25 cellular contexts compared by ENCODE assay signal in the genomic region with DNA sequence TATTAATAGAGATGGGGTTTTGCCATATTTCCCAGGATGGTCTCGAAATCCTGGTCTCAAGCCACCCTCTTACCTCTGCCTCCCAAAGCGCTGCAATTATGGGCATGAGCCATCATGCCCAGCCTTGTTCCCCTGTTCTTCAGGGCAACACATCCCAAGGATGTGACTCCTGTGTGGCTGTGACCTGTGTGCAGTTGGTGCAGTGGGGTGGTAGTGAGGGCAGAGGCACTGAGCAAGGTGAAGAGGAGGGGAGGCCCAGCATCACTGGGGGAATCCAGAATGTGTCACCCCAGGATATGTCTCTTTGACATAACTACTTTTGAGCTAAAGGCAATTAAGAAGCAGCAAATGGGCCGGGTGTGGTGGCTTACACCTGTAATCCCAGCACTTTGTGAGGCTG. TPM values are rescaled to one million over a fixed set of nuclear protein-coding genes. Genes with fewer than 3 reads are reported as not detected.
DNase-seq lines count a peak whose midpoint lies in the region; ATAC-seq, FAIRE-seq and TF ChIP-seq lines count a peak whose summit lies in the region.
"Had no signal": no experiment of that assay in that cellular context is flagged by ENCODE, and none has a peak within 500 bp of the region (broad histone marks: within the 10 kb centered on the region; RNA-seq: fewer than 3 reads in every experiment).

No MANE protein-coding gene starts in this region.

- H3K4me1 Mint-ChIP-seq in activated CD4-positive, alpha-beta T cell treated with anti-CD3 and anti-CD28 coated beads for 36 hours: peaks cover 29% of the 10 kb centered on the region
- peaks cover 11% of the 10 kb centered on the region for H3K4me1 Mint-ChIP-seq in activated CD4-positive, alpha-beta memory T cell treated with anti-CD3 and anti-CD28 coated beads for 36 hours (ENCODE audit: low read depth)
- H3K4me1 Mint-ChIP-seq: GM23338 had no signal

- H3K4me1 ChIP-seq in HepG2 (ENCODE audit: insufficient read depth, low read length): no peaks in the 10 kb centered on the region
- H3K4me1 ChIP-seq in right lobe of liver: no peaks in the 10 kb centered on the region
- peaks cover 16% of the 10 kb centered on the region for H3K4me1 ChIP-seq in foreskin keratinocyte
- H3K4me1 ChIP-seq: Caco-2, Peyer's patch had no signal

- in situ Hi-C loops in HepG2 (cut with HindIII; ENCODE audit: extremely low pct_ligation_motif_present, low pct_unique_long_range_greater_than_20kb): no loop called here
- in situ Hi-C loops in GM13976 (cut with MboI; ENCODE audit: low sequenced_read_pairs, unreplicated experiment): no loop called here

- TF ChIP-seq CTCF in HepG2 (CRISPR knock-in tag; IDR thresholded peaks at IDR 0.05) (no peak), right lobe of liver (IDR thresholded peaks at IDR 0.05) (no peak), foreskin keratinocyte (conservative IDR thresholded peaks at IDR 0.05) (no peak), GM13976 (IDR thresholded peaks at IDR 0.05; ENCODE audit: borderline replicate concordance, control extremely low read depth, extremely low read depth, insufficient read depth, missing control alignments) (no peak)

- DNase-seq in activated CD4-positive, alpha-beta T cell treated with anti-CD3 and anti-CD28 coated beads for 36 hours: peak; percentile 33
- DNase-seq in activated CD4-positive, alpha-beta T cell treated with anti-CD3 and anti-CD28 coated beads for 1 hour: no peak
- DNase-seq in HepG2 (ENCODE audit: low spot score) (no peak), right lobe of liver (no peak), foreskin keratinocyte (peak; percentile 36 to 54), GM13976 (ENCODE audit: low spot score) (no peak)
- no peak for DNase-seq in activated CD4-positive, alpha-beta memory T cell treated with anti-CD3 and anti-CD28 coated beads for 36 hours
- DNase-seq: Caco-2; GF-D8; HCEC 1CT; KBM-7; NCI-H1105 treated with DMSO at 0.1 percent for 48 hours; NCI-H1694; NCI-H2081 treated with DMSO at 0.1 percent for 48 hours; NCI-H510A; NCI-H748 treated with DMSO at 0.1 percent for 48 hours; NK-92 treated with Interleukin-12 subunit alpha and Interleukin-12 subunit beta, amount 100 ng/mL, for 24 hours; Peyer's patch had no signal

- no peak overlapping the region for H3K27ac Mint-ChIP-seq in activated CD4-positive, alpha-beta T cell treated with anti-CD3 and anti-CD28 coated beads for 36 hours
- no peak overlapping the region for H3K27ac Mint-ChIP-seq in activated CD4-positive, alpha-beta memory T cell treated with anti-CD3 and anti-CD28 coated beads for 36 hours
- H3K27ac Mint-ChIP-seq: CD4-positive, CD25-positive, alpha-beta regulatory T cell; GM23338 had no signal

- H3K79me2 ChIP-seq in HepG2 (ENCODE audit: insufficient read depth, low read length): no peaks in the 10 kb centered on the region

- no peaks in the 10 kb centered on the region for H3K36me3 ChIP-seq in HepG2 (replicated peaks in 1 of 2; ENCODE audit: control insufficient read depth in 1 of 2, insufficient read depth in 2 of 2, low read length in 2 of 2)
- H3K36me3 ChIP-seq in right lobe of liver: no peaks in the 10 kb centered on the region
- H3K36me3 ChIP-seq: Peyer's patch, SJSA1 had no signal

- no peak overlapping the region for H3K4me2 ChIP-seq in HepG2 (ENCODE audit: low read depth, low read length)
- H3K4me2 ChIP-seq: GM23338 had no signal

- no peaks in the 10 kb centered on the region for H4K20me1 ChIP-seq in HepG2 (ENCODE audit: insufficient read depth, low read length)

- H3K9me3 ChIP-seq in HepG2 (ENCODE audit: low read length) (no peaks in the 10 kb centered on the region), right lobe of liver (no peaks in the 10 kb centered on the region)
- H3K9me3 ChIP-seq: Caco-2, Peyer's patch, SJSA1 had no signal

- CTCF ChIA-PET in activated CD4-positive, alpha-beta T cell treated with anti-CD3 and anti-CD28 coated beads for 36 hours (lab: Charles Lee): interaction anchor here (0.7 to 1.1 kb wide), 4 partner anchors 38 to 153 kb away, joined by 3 to 4 read pairs (median 3); no protein-coding TSS in a partner anchor
- CTCF ChIA-PET in HepG2 (lab: Yijun Ruan, JAX; ENCODE audit: low intra/inter-chr PET ratio, low total read pairs): no interaction called here
- CTCF ChIA-PET in activated CD4-positive, alpha-beta memory T cell treated with anti-CD3 and anti-CD28 coated beads for 36 hours (lab: Charles Lee): no interaction called here

- H3K36me3 Mint-ChIP-seq in activated CD4-positive, alpha-beta T cell treated with anti-CD3 and anti-CD28 coated beads for 36 hours (ENCODE audit: low read depth): no peaks in the 10 kb centered on the region
- no peaks in the 10 kb centered on the region for H3K36me3 Mint-ChIP-seq in activated CD4-positive, alpha-beta memory T cell treated with anti-CD3 and anti-CD28 coated beads for 36 hours
- H3K36me3 Mint-ChIP-seq: CD4-positive, CD25-positive, alpha-beta regulatory T cell had no signal

- TF ChIP-seq EP300 in HepG2 (IDR thresholded peaks at IDR 0.05; ENCODE audit: low read depth in 2 of 2, low read length in 2 of 2) (no peak), HepG2 (CRISPR knock-in tag; IDR thresholded peaks at IDR 0.05; ENCODE audit: borderline replicate concordance) (no peak)

- intact Hi-C loops in activated CD4-positive, alpha-beta T cell treated with anti-CD3 and anti-CD28 coated beads for 36 hours (cut with DNase I, micrococcal nuclease): no loop called here
- intact Hi-C loops in HepG2 (cut with micrococcal nuclease; ENCODE audit: unreplicated experiment) (no loop called here), right lobe of liver (cut with DNase I) (no loop called here)
- intact Hi-C loops in activated CD4-positive, alpha-beta memory T cell treated with anti-CD3 and anti-CD28 coated beads for 36 hours (cut with micrococcal nuclease): no loop called here

- H3K4me3 Mint-ChIP-seq in activated CD4-positive, alpha-beta T cell treated with anti-CD3 and anti-CD28 coated beads for 36 hours: no peak overlapping the region
- no peak overlapping the region for H3K4me3 Mint-ChIP-seq in activated CD4-positive, alpha-beta memory T cell treated with anti-CD3 and anti-CD28 coated beads for 36 hours
- H3K4me3 Mint-ChIP-seq: CD4-positive, CD25-positive, alpha-beta regulatory T cell; GM23338 had no signal

- TF ChIP-seq RAD21 in HepG2 (CRISPR knock-in tag; IDR thresholded peaks at IDR 0.05): no peak

- H3K9ac ChIP-seq in HepG2 (ENCODE audit: insufficient read depth, low read depth, low read length): no peak overlapping the region

- no peak overlapping the region for H2AFZ ChIP-seq in HepG2 (ENCODE audit: low read length)
- H2AFZ ChIP-seq: GM23338 had no signal

- no peak for TF ChIP-seq POLR2A in HepG2 (IDR thresholded peaks at IDR 0.05; ENCODE audit: insufficient read depth in 1 of 2, low read depth in 2 of 2, low read length in 2 of 2)
- no peak for TF ChIP-seq POLR2A in right lobe of liver (IDR thresholded peaks at IDR 0.05)

- no peak overlapping the region for H3K4me3 ChIP-seq in HepG2 (replicated peaks in 1 of 3; ENCODE audit: insufficient read depth in 1 of 3, low read depth in 2 of 3, low read length in 3 of 3)
- H3K4me3 ChIP-seq in right lobe of liver: no peak overlapping the region
- H3K4me3 ChIP-seq: GM23338, Peyer's patch, SJSA1 had no signal

- H3K27me3 Mint-ChIP-seq in activated CD4-positive, alpha-beta T cell treated with anti-CD3 and anti-CD28 coated beads for 36 hours: peaks cover 4% of the 10 kb centered on the region
- no peaks in the 10 kb centered on the region for H3K27me3 Mint-ChIP-seq in activated CD4-positive, alpha-beta memory T cell treated with anti-CD3 and anti-CD28 coated beads for 36 hours

- H3K27ac ChIP-seq in HepG2 (ENCODE audit: extremely low read length, insufficient read depth, low read length) (no peak overlapping the region), right lobe of liver (no peak overlapping the region), foreskin keratinocyte (no peak overlapping the region)
- H3K27ac ChIP-seq: 22Rv1, Peyer's patch, SJSA1 had no signal

- 31% methylated on average over 3 of the region's 3 CpGs for WGBS in HepG2 (ENCODE audit: low lambda C conversion rate)
- 73% methylated on average over 2 of the region's 3 CpGs for WGBS in right lobe of liver (ENCODE audit: insufficient coverage, low coverage, low lambda C conversion rate, missing lambda C conversion rate)

- no peaks in the 10 kb centered on the region for H3K9me3 Mint-ChIP-seq in activated CD4-positive, alpha-beta T cell treated with anti-CD3 and anti-CD28 coated beads for 36 hours (ENCODE audit: low read depth)
- H3K9me3 Mint-ChIP-seq in activated CD4-positive, alpha-beta memory T cell treated with anti-CD3 and anti-CD28 coated beads for 36 hours: no peaks in the 10 kb centered on the region
- H3K9me3 Mint-ChIP-seq: CD4-positive, CD25-positive, alpha-beta regulatory T cell; GM23338 had no signal

- no peak for FAIRE-seq in HepG2 (lab: Jason Lieb, UNC)
- FAIRE-seq: GM18507 had no signal

- no TSS peak for BruUV-seq in HepG2 (replicated peaks; lab: Mats Ljungman, UMichigan)

- POLR2A ChIA-PET in activated CD4-positive, alpha-beta T cell treated with anti-CD3 and anti-CD28 coated beads for 36 hours (lab: Charles Lee): no interaction called here
- POLR2A ChIA-PET in HepG2 (lab: Yijun Ruan, JAX): no interaction called here
- POLR2A ChIA-PET in activated CD4-positive, alpha-beta memory T cell treated with anti-CD3 and anti-CD28 coated beads for 36 hours (lab: Charles Lee): no interaction called here

- H3K27me3 ChIP-seq in HepG2 (ENCODE audit: control insufficient read depth in 1 of 2, insufficient read depth in 2 of 2, low read length in 2 of 2) (peaks cover 6 to 35% of the 10 kb centered on the region in 2 experiments; a peak in 3 of 5 replicates), right lobe of liver (no peaks in the 10 kb centered on the region), foreskin keratinocyte (no peaks in the 10 kb centered on the region)
- H3K27me3 ChIP-seq: Peyer's patch, SJSA1 had no signal

- ATAC-seq in activated CD4-positive, alpha-beta T cell treated with anti-CD3 and anti-CD28 coated beads for 36 hours: peak; percentile 54
- ATAC-seq in HepG2: no peak
- ATAC-seq in right lobe of liver: no peak
- peak; percentile 1 for ATAC-seq in foreskin keratinocyte
- no peak for ATAC-seq in HG02884 (IDR thresholded peaks at IDR 0.05; ENCODE audit: unreplicated experiment)
- ATAC-seq: GM23338 had no signal

RNA-seq across cellular contexts. Expression of a gene that starts 23.4 kb away (rescaled TPM):
- 10 to 100 TPM; 37.0 to 38.0 TPM for total RNA-seq in activated CD4-positive, alpha-beta T cell treated with anti-CD3 and anti-CD28 coated beads for 36 hours
- total RNA-seq in HepG2 (2016; rRNA removed; fragmentation: Illumina TruSeq; extraction: Trizol) (38.5 and 45.8 TPM in 2 replicates), right lobe of liver (1 to 10 TPM in 1 of 6 experiments, under 1 TPM in 4, not detected in 1; 0.18 to 1.3 (median 0.56) TPM), foreskin keratinocyte (30.8 and 39.0 TPM in 2 replicates)
- 27.1 and 37.2 TPM in 2 replicates for total RNA-seq in HepG2 (2016; cell fraction: cytosol; rRNA removed; fragmentation: Illumina TruSeq; extraction: Trizol; ENCODE audit: low read depth)
- total RNA-seq in HepG2 (2016; cell fraction: insoluble cytoplasmic fraction; rRNA removed; fragmentation: Illumina TruSeq; extraction: Trizol): 39.2 and 39.7 TPM in 2 replicates
- 50.6 and 55.2 TPM in 2 replicates for total RNA-seq in HepG2 (2016; cell fraction: membrane; rRNA removed; fragmentation: Illumina TruSeq; extraction: Trizol)
- 16.6 and 16.9 TPM in 2 replicates for total RNA-seq in HepG2 (2016; cell fraction: nucleus; rRNA removed; fragmentation: Illumina TruSeq; extraction: Trizol)
- polyA plus RNA-seq in HepG2 (2011; rRNA removed) (19.6 and 28.5 TPM in 2 replicates), foreskin keratinocyte (28.2 and 37.2 TPM in 2 replicates)
- polyA plus RNA-seq in HepG2 (2011; cell fraction: cytosol; rRNA removed): 18.7 and 25.1 TPM in 2 replicates
- polyA plus RNA-seq in HepG2 (2011; cell fraction: nucleus; rRNA removed): 8.8 and 11.8 TPM in 2 replicates
- 10.6 and 18.8 TPM in 2 replicates for polyA plus RNA-seq in HepG2 (2012)
- 28.0 and 40.7 TPM in 2 replicates for polyA plus RNA-seq in HepG2 (2016; cell fraction: cytosol; fragmentation: Illumina TruSeq; extraction: Trizol; ENCODE audit: low read depth)
- polyA plus RNA-seq in HepG2 (2016; cell fraction: insoluble cytoplasmic fraction; fragmentation: Illumina TruSeq; extraction: Trizol; ENCODE audit: low read depth): 52.5 and 56.7 TPM in 2 replicates
- polyA plus RNA-seq in HepG2 (2016; cell fraction: membrane; fragmentation: Illumina TruSeq; extraction: Trizol; ENCODE audit: low read depth): 39.4 and 51.0 TPM in 2 replicates
- 36.5 and 39.2 TPM in 2 replicates for polyA plus RNA-seq in HepG2 (2016; cell fraction: nucleus; fragmentation: Illumina TruSeq; extraction: Trizol; ENCODE audit: insufficient read depth, low read depth)
- polyA minus RNA-seq in HepG2 (2011; rRNA and poly(A)+ RNA removed; ENCODE audit: low replicate concordance): 18.6 and 61.4 TPM in 2 replicates
- 6.7 and 8.0 TPM in 2 replicates for polyA minus RNA-seq in HepG2 (2011; cell fraction: cytosol; rRNA and poly(A)+ RNA removed)
- 9.1 and 11.3 TPM in 2 replicates for polyA minus RNA-seq in HepG2 (2011; cell fraction: nucleus; rRNA and poly(A)+ RNA removed)
- 10 to 100 TPM; 36.7 to 37.8 TPM for total RNA-seq in activated CD4-positive, alpha-beta memory T cell treated with anti-CD3 and anti-CD28 coated beads for 36 hours

RNA-seq across cellular contexts. Expression of a gene that starts 38.7 kb away (rescaled TPM):
- total RNA-seq in activated CD4-positive, alpha-beta T cell treated with anti-CD3 and anti-CD28 coated beads for 36 hours: under 1 TPM; 0.07 to 0.09 TPM
- not detected in 2 replicates for total RNA-seq in HepG2 (2016; rRNA removed; fragmentation: Illumina TruSeq; extraction: Trizol)
- not detected in 2 replicates for total RNA-seq in HepG2 (2016; cell fraction: cytosol; rRNA removed; fragmentation: Illumina TruSeq; extraction: Trizol; ENCODE audit: low read depth)
- total RNA-seq in HepG2 (2016; cell fraction: insoluble cytoplasmic fraction; rRNA removed; fragmentation: Illumina TruSeq; extraction: Trizol): 0.02 and 0.09 TPM in 2 replicates
- total RNA-seq in HepG2 (2016; cell fraction: membrane; rRNA removed; fragmentation: Illumina TruSeq; extraction: Trizol): 0.24 TPM in 1 of 2 replicates, not detected in the other
- total RNA-seq in HepG2 (2016; cell fraction: nucleus; rRNA removed; fragmentation: Illumina TruSeq; extraction: Trizol): not detected in 2 replicates
- polyA plus RNA-seq in HepG2 (2011; rRNA removed): 0.03 and 0.15 TPM in 2 replicates
- 0.03 and 0.05 TPM in 2 replicates for polyA plus RNA-seq in HepG2 (2011; cell fraction: cytosol; rRNA removed)
- polyA plus RNA-seq in HepG2 (2011; cell fraction: nucleus; rRNA removed): not detected in 2 replicates
- polyA plus RNA-seq in HepG2 (2012): not detected in 2 replicates
- polyA plus RNA-seq in HepG2 (2016; cell fraction: cytosol; fragmentation: Illumina TruSeq; extraction: Trizol; ENCODE audit: low read depth): not detected in 2 replicates
- polyA plus RNA-seq in HepG2 (2016; cell fraction: insoluble cytoplasmic fraction; fragmentation: Illumina TruSeq; extraction: Trizol; ENCODE audit: low read depth): 0.12 and 0.19 TPM in 2 replicates
- not detected in 2 replicates for polyA plus RNA-seq in HepG2 (2016; cell fraction: membrane; fragmentation: Illumina TruSeq; extraction: Trizol; ENCODE audit: low read depth)
- not detected in 2 replicates for polyA plus RNA-seq in HepG2 (2016; cell fraction: nucleus; fragmentation: Illumina TruSeq; extraction: Trizol; ENCODE audit: insufficient read depth, low read depth)
- polyA minus RNA-seq in HepG2 (2011; rRNA and poly(A)+ RNA removed; ENCODE audit: low replicate concordance): 0.54 TPM in 1 of 2 replicates, not detected in the other
- polyA minus RNA-seq in HepG2 (2011; cell fraction: cytosol; rRNA and poly(A)+ RNA removed): not detected in 2 replicates
- polyA minus RNA-seq in HepG2 (2011; cell fraction: nucleus; rRNA and poly(A)+ RNA removed): not detected in 2 replicates
- total RNA-seq in right lobe of liver: not detected
- not detected in 2 replicates for total RNA-seq in foreskin keratinocyte
- not detected in 2 replicates for polyA plus RNA-seq in foreskin keratinocyte
- total RNA-seq in activated CD4-positive, alpha-beta memory T cell treated with anti-CD3 and anti-CD28 coated beads for 36 hours: not detected
- total RNA-seq: CD4-positive, CD25-positive, alpha-beta regulatory T cell; SJSA1 had no signal
- polyA plus RNA-seq: AG04450; CD4-positive, CD25-positive, alpha-beta regulatory T cell had no signal

RNA-seq across cellular contexts. Expression of a gene that starts 45.1 kb away (rescaled TPM):
- 1 to 10 TPM; 5.0 to 5.6 TPM for total RNA-seq in activated CD4-positive, alpha-beta T cell treated with anti-CD3 and anti-CD28 coated beads for 36 hours
- 11.8 and 21.2 TPM in 2 replicates for total RNA-seq in HepG2 (2016; rRNA removed; fragmentation: Illumina TruSeq; extraction: Trizol)
- total RNA-seq in HepG2 (2016; cell fraction: cytosol; rRNA removed; fragmentation: Illumina TruSeq; extraction: Trizol; ENCODE audit: low read depth): 3.5 and 3.7 TPM in 2 replicates
- total RNA-seq in HepG2 (2016; cell fraction: insoluble cytoplasmic fraction; rRNA removed; fragmentation: Illumina TruSeq; extraction: Trizol): 9.9 and 20.3 TPM in 2 replicates
- total RNA-seq in HepG2 (2016; cell fraction: membrane; rRNA removed; fragmentation: Illumina TruSeq; extraction: Trizol): 14.2 and 15.5 TPM in 2 replicates
- total RNA-seq in HepG2 (2016; cell fraction: nucleus; rRNA removed; fragmentation: Illumina TruSeq; extraction: Trizol): 19.3 and 24.0 TPM in 2 replicates
- polyA plus RNA-seq in HepG2 (2011; rRNA removed): 15.2 and 19.2 TPM in 2 replicates
- polyA plus RNA-seq in HepG2 (2011; cell fraction: cytosol; rRNA removed): 16.7 and 16.8 TPM in 2 replicates
- 12.0 and 12.7 TPM in 2 replicates for polyA plus RNA-seq in HepG2 (2011; cell fraction: nucleus; rRNA removed)
- polyA plus RNA-seq in HepG2 (2012): 7.1 and 9.5 TPM in 2 replicates
- 2.7 and 3.6 TPM in 2 replicates for polyA plus RNA-seq in HepG2 (2016; cell fraction: cytosol; fragmentation: Illumina TruSeq; extraction: Trizol; ENCODE audit: low read depth)
- polyA plus RNA-seq in HepG2 (2016; cell fraction: insoluble cytoplasmic fraction; fragmentation: Illumina TruSeq; extraction: Trizol; ENCODE audit: low read depth): 7.6 and 11.6 TPM in 2 replicates
- 8.6 and 8.7 TPM in 2 replicates for polyA plus RNA-seq in HepG2 (2016; cell fraction: membrane; fragmentation: Illumina TruSeq; extraction: Trizol; ENCODE audit: low read depth)
- polyA plus RNA-seq in HepG2 (2016; cell fraction: nucleus; fragmentation: Illumina TruSeq; extraction: Trizol; ENCODE audit: insufficient read depth, low read depth): 26.2 and 26.3 TPM in 2 replicates
- 75.6 and 115 TPM in 2 replicates for polyA minus RNA-seq in HepG2 (2011; rRNA and poly(A)+ RNA removed; ENCODE audit: low replicate concordance)
- polyA minus RNA-seq in HepG2 (2011; cell fraction: cytosol; rRNA and poly(A)+ RNA removed): 19.2 and 22.7 TPM in 2 replicates
- polyA minus RNA-seq in HepG2 (2011; cell fraction: nucleus; rRNA and poly(A)+ RNA removed): 13.9 and 16.2 TPM in 2 replicates
- 10 to 100 TPM; 14.2 to 73.9 (median 27.2) TPM for total RNA-seq in right lobe of liver
- 47.3 and 53.8 TPM in 2 replicates for total RNA-seq in foreskin keratinocyte
- 26.7 and 28.5 TPM in 2 replicates for polyA plus RNA-seq in foreskin keratinocyte
- total RNA-seq in activated CD4-positive, alpha-beta memory T cell treated with anti-CD3 and anti-CD28 coated beads for 36 hours: 1 to 10 TPM; 6.6 to 6.8 TPM

Comparison
In these comparisons a context has a peak if more than half of its experiments do, and no peak if none do; other contexts are left out.
1. DNase-seq: peak in activated CD4-positive, alpha-beta T cell treated with anti-CD3 and anti-CD28 coated beads for 36 hours (single experiment) and foreskin keratinocyte (2 of 2); none in activated CD4-positive, alpha-beta T cell treated with anti-CD3 and anti-CD28 coated beads for 1 hour (single experiment), HepG2 (single experiment), right lobe of liver (0 of 3), GM13976 (single experiment) and activated CD4-positive, alpha-beta memory T cell treated with anti-CD3 and anti-CD28 coated beads for 36 hours (single experiment).
2. RNA of a gene that starts 23.4 kb away (total RNA-seq): 30.8 to 39.0 TPM in foreskin keratinocyte, 16.6 to 55.2 TPM in HepG2, 37.0 to 38.0 TPM in activated CD4-positive, alpha-beta T cell treated with anti-CD3 and anti-CD28 coated beads for 36 hours and 36.7 to 37.8 TPM in activated CD4-positive, alpha-beta memory T cell treated with anti-CD3 and anti-CD28 coated beads for 36 hours; 0.18 to 1.3 TPM in right lobe of liver; every median in the first group is over 4 times any median in the second.
3. ATAC-seq: peak in activated CD4-positive, alpha-beta T cell treated with anti-CD3 and anti-CD28 coated beads for 36 hours (single experiment) and foreskin keratinocyte (single experiment); none in HepG2 (single experiment), right lobe of liver (0 of 4) and HG02884 (single experiment).